Comparison of ENCODE assay signal across 21 cellular contexts in genomic region chr1:4701276-4701675, GRCh38. TPM values are rescaled to one million over a fixed set of nuclear protein-coding genes. Genes with fewer than 3 reads are reported as not detected.
"Had no signal": no experiment of that assay in that cellular context is flagged by ENCODE, and none has a peak within 500 bp of the region (broad histone marks: within the 10 kb centered on the region; RNA-seq: fewer than 3 reads in every experiment).

No MANE protein-coding gene starts in this region.

- H3K36me3 ChIP-seq: adrenal gland, breast epithelium, SJSA1 had no signal

- H3K9me3 Mint-ChIP-seq: activated CD8-positive, alpha-beta T cell treated with anti-CD3 and anti-CD28 coated beads for 36 hours; activated naive CD4-positive, alpha-beta T cell treated with anti-CD3 and anti-CD28 coated beads, Interleukin-2, amount 10 ng/mL, durations not matched to agents 7 days and 5 days; activated naive CD8-positive, alpha-beta T cell treated with anti-CD3 and anti-CD28 coated beads for 36 hours; activated T-cell treated with anti-CD3 and anti-CD28 coated beads, Interleukin-2, amount 50 U/mL, for 72 hours; activated T-helper 2 cell treated with anti-CD3 and anti-CD28 coated beads, Interferon-gamma antibody, Interleukin-2, Interleukin-4, amounts not matched to agents 10 μg/mL and 5 μg/mL and 100 μg/mL, durations not matched to agents 14 hours and 24 hours and 36 hours; T-helper 1 cell treated with Interleukin-12 subunit alpha and Interleukin-12 subunit beta and Interleukin-4 antibody, amounts not matched to agents 30 μg/mL and 1 μg/mL, for 36 hours had no signal

- H3K4me3 Mint-ChIP-seq: activated CD8-positive, alpha-beta T cell treated with anti-CD3 and anti-CD28 coated beads for 36 hours; activated naive CD4-positive, alpha-beta T cell treated with anti-CD3 and anti-CD28 coated beads, Interleukin-2, amount 10 ng/mL, durations not matched to agents 7 days and 5 days; activated naive CD8-positive, alpha-beta T cell treated with anti-CD3 and anti-CD28 coated beads for 36 hours; activated T-cell treated with anti-CD3 and anti-CD28 coated beads, Interleukin-2, amount 50 U/mL, for 72 hours; T-helper 1 cell treated with Interleukin-12 subunit alpha and Interleukin-12 subunit beta and Interleukin-4 antibody, amounts not matched to agents 30 μg/mL and 1 μg/mL, for 36 hours had no signal

- H3K9me3 ChIP-seq: adrenal gland, breast epithelium had no signal

- H3K36me3 Mint-ChIP-seq: activated naive CD4-positive, alpha-beta T cell treated with anti-CD3 and anti-CD28 coated beads, Interleukin-2, amount 10 ng/mL, durations not matched to agents 7 days and 5 days; activated naive CD8-positive, alpha-beta T cell treated with anti-CD3 and anti-CD28 coated beads for 36 hours had no signal

- H3K4me3 ChIP-seq: adrenal gland, breast epithelium, K562, SJSA1 had no signal

- H3K4me1 ChIP-seq: adrenal gland, breast epithelium, SJSA1 had no signal

- DNase-seq: activated CD4-positive, alpha-beta T cell treated with anti-CD3 and anti-CD28 coated beads for 4 hours; activated CD8-positive, alpha-beta memory T cell treated with anti-CD3 and anti-CD28 coated beads, Interleukin-2, amount 50 U/mL, for 4 hours; activated gamma-delta T cell treated with Interleukin-2 at 50 U/mL for 16 hours; activated naive CD4-positive, alpha-beta T cell treated with anti-CD3 and anti-CD28 coated beads, Interleukin-2, amount 10 ng/mL, durations not matched to agents 7 days and 5 days; activated naive CD8-positive, alpha-beta T cell treated with anti-CD3 and anti-CD28 coated beads for 36 hours; activated T-cell treated with anti-CD3 and anti-CD28 coated beads, Interleukin-2, amount 50 U/mL, for 72 hours; aorta; central memory CD4-positive, alpha-beta T cell; Kasumi-1; NCI-H1930; NCI-H774; Right ventricle myocardium superior; SW 1271 had no signal

- H3K27me3 ChIP-seq: adrenal gland, SJSA1 had no signal

- H3K27ac Mint-ChIP-seq: activated CD8-positive, alpha-beta T cell treated with anti-CD3 and anti-CD28 coated beads for 36 hours; activated naive CD4-positive, alpha-beta T cell treated with anti-CD3 and anti-CD28 coated beads, Interleukin-2, amount 10 ng/mL, durations not matched to agents 7 days and 5 days; activated naive CD8-positive, alpha-beta T cell treated with anti-CD3 and anti-CD28 coated beads for 36 hours; activated T-cell treated with anti-CD3 and anti-CD28 coated beads, Interleukin-2, amount 50 U/mL, for 72 hours; activated T-helper 2 cell treated with anti-CD3 and anti-CD28 coated beads, Interferon-gamma antibody, Interleukin-2, Interleukin-4, amounts not matched to agents 10 μg/mL and 5 μg/mL and 100 μg/mL, durations not matched to agents 14 hours and 24 hours and 36 hours; T-helper 1 cell treated with Interleukin-12 subunit alpha and Interleukin-12 subunit beta and Interleukin-4 antibody, amounts not matched to agents 30 μg/mL and 1 μg/mL, for 36 hours had no signal

- H3K4me1 Mint-ChIP-seq: activated naive CD4-positive, alpha-beta T cell treated with anti-CD3 and anti-CD28 coated beads, Interleukin-2, amount 10 ng/mL, durations not matched to agents 7 days and 5 days; activated naive CD8-positive, alpha-beta T cell treated with anti-CD3 and anti-CD28 coated beads for 36 hours had no signal

- H3K27me3 Mint-ChIP-seq: activated CD8-positive, alpha-beta T cell treated with anti-CD3 and anti-CD28 coated beads for 36 hours; activated naive CD4-positive, alpha-beta T cell treated with anti-CD3 and anti-CD28 coated beads, Interleukin-2, amount 10 ng/mL, durations not matched to agents 7 days and 5 days; activated naive CD8-positive, alpha-beta T cell treated with anti-CD3 and anti-CD28 coated beads for 36 hours had no signal

- H3K27ac ChIP-seq: adrenal gland, breast epithelium, SJSA1 had no signal

RNA-seq across cellular contexts. Expression of gene AJAP1, which starts 46.9 kb away (rescaled TPM):
- total RNA-seq: activated naive CD8-positive, alpha-beta T cell treated with anti-CD3 and anti-CD28 coated beads for 36 hours; activated T-helper 2 cell treated with anti-CD3 and anti-CD28 coated beads, Interferon-gamma antibody, Interleukin-2, Interleukin-4, amounts not matched to agents 10 μg/mL and 5 μg/mL and 100 μg/mL, durations not matched to agents 14 hours and 24 hours and 36 hours; K562; OCI-LY7; SJSA1 had no signal
